In genomic region chr15:94028809-94029208, GRCh38 we compare ENCODE assay signal across 24 cellular contexts.
DNase-seq lines count a peak whose midpoint lies in the region; ATAC-seq and TF ChIP-seq lines count a peak whose summit lies in the region.
"Had no signal": no experiment of that assay in that cellular context is flagged by ENCODE, and none has a peak within 500 bp of the region (broad histone marks: within the 10 kb centered on the region; RNA-seq: fewer than 3 reads in every experiment).

No MANE protein-coding gene starts in this region.

- peaks cover 0 to 81% (median 65%) of the 10 kb centered on the region in 4 donors for H3K4me1 ChIP-seq in sigmoid colon
- H3K4me1 ChIP-seq: A549, BE2C, Peyer's patch had no signal

- no peaks in the 10 kb centered on the region for H3K9me3 Mint-ChIP-seq in activated CD4-positive, alpha-beta T cell treated with anti-CD3 and anti-CD28 coated beads for 36 hours (ENCODE audit: low read depth)

- DNase-seq in H4 (ENCODE audit: low spot score), result peak; percentile 18
- peak; percentile 17 for DNase-seq in SK-MEL-5 (ENCODE audit: low read depth, low spot score)
- peak; percentile 2 for DNase-seq in iPS DF 19.7 (ENCODE audit: low read depth, low spot score)
- no peak for DNase-seq in sigmoid colon
- DNase-seq in activated naive CD4-positive, alpha-beta T cell treated with Interleukin-2 at 50 U/mL for 16 hours, result no peak
- no peak for DNase-seq in HCEC 1CT
- no peak for DNase-seq in activated CD4-positive, alpha-beta T cell treated with anti-CD3 and anti-CD28 coated beads for 36 hours
- no peak for DNase-seq in substantia nigra (lab: John Stamatoyannopoulos, UW)
- DNase-seq: BE2C; CD4-positive, CD25-positive, alpha-beta regulatory T cell; COR-L47; DMS79 treated with DMSO at 0.1 percent for 48 hours; MG63; NCI-H1417; NCI-H1694 treated with DMSO at 0.1 percent for 48 hours; NCI-H2081 treated with DMSO at 0.1 percent for 48 hours; NCI-H2171 treated with DMSO at 0.1 percent for 48 hours; NCI-H524 treated with DMSO at 0.1 percent for 48 hours; NCI-H82; Peyer's patch had no signal

- peaks cover 7% of the 10 kb centered on the region for H3K27me3 Mint-ChIP-seq in activated CD4-positive, alpha-beta T cell treated with anti-CD3 and anti-CD28 coated beads for 36 hours
- H3K27me3 Mint-ChIP-seq: CD4-positive, CD25-positive, alpha-beta regulatory T cell had no signal

- TF ChIP-seq POLR2A in sigmoid colon (IDR thresholded peaks at IDR 0.05), result no peak

- H3K4me3 Mint-ChIP-seq in activated CD4-positive, alpha-beta T cell treated with anti-CD3 and anti-CD28 coated beads for 36 hours, result no peak overlapping the region
- H3K4me3 Mint-ChIP-seq: CD4-positive, CD25-positive, alpha-beta regulatory T cell had no signal

- 83 to 92% methylated on average over 6 of the region's 6 CpGs for WGBS in sigmoid colon, 2 donors

- no peak for ATAC-seq in activated CD4-positive, alpha-beta T cell treated with anti-CD3 and anti-CD28 coated beads for 36 hours
- ATAC-seq: A549, GM12878, HepG2, K562 had no signal

- H3K27me3 ChIP-seq in sigmoid colon, result no peaks in the 10 kb centered on the region
- H3K27me3 ChIP-seq: BE2C, MG63, Peyer's patch had no signal

- no peaks in the 10 kb centered on the region for H3K9me3 ChIP-seq in sigmoid colon
- H3K9me3 ChIP-seq: A549, BE2C, MG63, Peyer's patch had no signal

- no peaks in the 10 kb centered on the region for H3K36me3 Mint-ChIP-seq in activated CD4-positive, alpha-beta T cell treated with anti-CD3 and anti-CD28 coated beads for 36 hours (ENCODE audit: low read depth)
- H3K36me3 Mint-ChIP-seq: CD4-positive, CD25-positive, alpha-beta regulatory T cell had no signal

- CTCF ChIA-PET in activated CD4-positive, alpha-beta T cell treated with anti-CD3 and anti-CD28 coated beads for 36 hours (lab: Charles Lee), result no interaction called here

- intact Hi-C loops in sigmoid colon (cut with DNase I), result loop anchor here (5.0 to 10.0 kb wide), 2 partner anchors 53 to 994 kb away; no protein-coding TSS in a partner anchor
- intact Hi-C loops in activated CD4-positive, alpha-beta T cell treated with anti-CD3 and anti-CD28 coated beads for 36 hours (cut with DNase I, micrococcal nuclease), result no loop called here

- H3K27ac Mint-ChIP-seq in activated CD4-positive, alpha-beta T cell treated with anti-CD3 and anti-CD28 coated beads for 36 hours, result no peak overlapping the region
- H3K27ac Mint-ChIP-seq: CD4-positive, CD25-positive, alpha-beta regulatory T cell had no signal

- no peaks in the 10 kb centered on the region for H3K36me3 ChIP-seq in sigmoid colon
- H3K36me3 ChIP-seq: BE2C, MG63, Peyer's patch had no signal

- POLR2A ChIA-PET in activated CD4-positive, alpha-beta T cell treated with anti-CD3 and anti-CD28 coated beads for 36 hours (lab: Charles Lee), result no interaction called here

- in situ Hi-C loops in SK-MEL-5 (cut with HindIII; ENCODE audit: low pct_unique_long_range_greater_than_20kb, low sequenced_read_pairs), result no loop called here

- H3K27ac ChIP-seq in sigmoid colon, result peak overlapping the region in 3 of 4 donors; percentile 69 to 80 (median 80)
- H3K27ac ChIP-seq in substantia nigra (ENCODE audit: low read depth, low read length, poor library complexity, severe bottlenecking), result no peak overlapping the region
- H3K27ac ChIP-seq: A549 had no signal

- TF ChIP-seq EP300 in sigmoid colon (IDR thresholded peaks at IDR 0.05), result no peak

- H3K4me1 Mint-ChIP-seq in activated CD4-positive, alpha-beta T cell treated with anti-CD3 and anti-CD28 coated beads for 36 hours, result no peaks in the 10 kb centered on the region
- H3K4me1 Mint-ChIP-seq: CD4-positive, CD25-positive, alpha-beta regulatory T cell had no signal

- TF ChIP-seq CTCF in sigmoid colon (IDR thresholded peaks at IDR 0.05), result no peak

- no peak overlapping the region for H3K4me3 ChIP-seq in sigmoid colon
- H3K4me3 ChIP-seq: A549, GM12878, K562, MG63, Peyer's patch had no signal

Comparison
In these comparisons a context has a peak if more than half of its experiments do, and no peak if none do; other contexts are left out.
1. DNase-seq: peak in H4 (single experiment), SK-MEL-5 (single experiment) and iPS DF 19.7 (single experiment); none in sigmoid colon (single experiment), activated naive CD4-positive, alpha-beta T cell treated with Interleukin-2 at 50 U/mL for 16 hours (single experiment), HCEC 1CT (single experiment), activated CD4-positive, alpha-beta T cell treated with anti-CD3 and anti-CD28 coated beads for 36 hours (single experiment) and substantia nigra (0 of 49).